Comparison of ENCODE assay signal across 10 cellular contexts in genomic region chr14:95504135-95505029, GRCh38. TPM values are rescaled to one million over a fixed set of nuclear protein-coding genes. Genes with fewer than 3 reads are reported as not detected.
DNase-seq lines count a peak whose midpoint lies in the region; ATAC-seq, FAIRE-seq and TF ChIP-seq lines count a peak whose summit lies in the region.
"Had no signal": no experiment of that assay in that cellular context is flagged by ENCODE, and none has a peak within 500 bp of the region (broad histone marks: within the 10 kb centered on the region; RNA-seq: fewer than 3 reads in every experiment).

No MANE protein-coding gene starts in this region.

- TF ChIP-seq CTCF in CD14-positive monocyte (IDR thresholded peaks at IDR 0.05) (no peak), foreskin fibroblast (IDR thresholded peaks at IDR 0.05; ENCODE audit: low read depth, low read length) (no peak), kidney (IDR thresholded peaks at IDR 0.05; ENCODE audit: borderline replicate concordance, extremely low read depth, insufficient read depth) (no peak)

- H3K27ac Mint-ChIP-seq in CD14-positive monocyte: peak overlapping the region in 6 of 7 donors; percentile 32 to 88 (median 55)
- H3K27ac Mint-ChIP-seq in T-helper 1 cell treated with Interleukin-12 subunit alpha and Interleukin-12 subunit beta and Interleukin-4 antibody, amounts not matched to agents 30 μg/mL and 1 μg/mL, for 36 hours: peak overlapping the region; percentile 80
- H3K27ac Mint-ChIP-seq: type B pancreatic cell had no signal

- intact Hi-C loops in CD14-positive monocyte (cut with micrococcal nuclease): no loop called here
- intact Hi-C loops in kidney (cut with DNase I): no loop called here

- no peak overlapping the region for H3K9ac ChIP-seq in kidney (ENCODE audit: low read length in 2 of 2)
- H3K9ac ChIP-seq: parathyroid adenoma had no signal

- H3K4me3 Mint-ChIP-seq in CD14-positive monocyte: no peak overlapping the region
- H3K4me3 Mint-ChIP-seq in T-helper 1 cell treated with Interleukin-12 subunit alpha and Interleukin-12 subunit beta and Interleukin-4 antibody, amounts not matched to agents 30 μg/mL and 1 μg/mL, for 36 hours: peak overlapping the region; percentile 56
- H3K4me3 Mint-ChIP-seq: type B pancreatic cell had no signal

- peaks cover 85% of the 10 kb centered on the region for H3K4me1 Mint-ChIP-seq in CD14-positive monocyte
- peaks cover 59% of the 10 kb centered on the region for H3K4me1 Mint-ChIP-seq in T-helper 1 cell treated with Interleukin-12 subunit alpha and Interleukin-12 subunit beta and Interleukin-4 antibody, amounts not matched to agents 30 μg/mL and 1 μg/mL, for 36 hours (ENCODE audit: low read depth)

- H3K27ac ChIP-seq in kidney (ENCODE audit: low read depth in 2 of 2, low read length in 2 of 2): no peak overlapping the region
- H3K27ac ChIP-seq: parathyroid adenoma had no signal

- no peaks in the 10 kb centered on the region for H3K9me3 ChIP-seq in kidney (ENCODE audit: control insufficient read depth in 1 of 2, low read length in 2 of 2)

- H3K4me1 ChIP-seq in kidney (ENCODE audit: control insufficient read depth in 1 of 2, insufficient read depth in 1 of 2, low read depth in 1 of 2, low read length in 2 of 2): peaks cover 0 to 10% of the 10 kb centered on the region in 2 donors
- H3K4me1 ChIP-seq: parathyroid adenoma had no signal

- H3K9me3 Mint-ChIP-seq in CD14-positive monocyte: no peaks in the 10 kb centered on the region
- H3K9me3 Mint-ChIP-seq in T-helper 1 cell treated with Interleukin-12 subunit alpha and Interleukin-12 subunit beta and Interleukin-4 antibody, amounts not matched to agents 30 μg/mL and 1 μg/mL, for 36 hours: no peaks in the 10 kb centered on the region
- H3K9me3 Mint-ChIP-seq: type B pancreatic cell had no signal

- H3K4me3 ChIP-seq in foreskin fibroblast (ENCODE audit: low read depth in 1 of 2, low read length in 2 of 2) (no peak overlapping the region), kidney (ENCODE audit: low read length in 2 of 2) (no peak overlapping the region)

- no peak for FAIRE-seq in kidney (lab: Jason Lieb, UNC)

- ATAC-seq in GM19463 (IDR thresholded peaks at IDR 0.05; ENCODE audit: unreplicated experiment): peak; percentile 40
- no peak for ATAC-seq in HG03139 (IDR thresholded peaks at IDR 0.05; ENCODE audit: unreplicated experiment)

- DNase-seq in CD14-positive monocyte (ENCODE audit: low spot score) (no peak), foreskin fibroblast (peak; percentile 78 to 86), NCI-H2196 (lab: John Stamatoyannopoulos, UW; ENCODE audit: unreplicated experiment) (no peak), kidney (no peak), Kasumi-1 (lab: John Stamatoyannopoulos, UW) (no peak)

- H3K36me3 Mint-ChIP-seq in CD14-positive monocyte: peaks cover 44 to 62% of the 10 kb centered on the region in 2 donors
- H3K36me3 Mint-ChIP-seq in T-helper 1 cell treated with Interleukin-12 subunit alpha and Interleukin-12 subunit beta and Interleukin-4 antibody, amounts not matched to agents 30 μg/mL and 1 μg/mL, for 36 hours (ENCODE audit: low read depth): peaks cover 38% of the 10 kb centered on the region
- H3K36me3 Mint-ChIP-seq: type B pancreatic cell had no signal

- H3K27me3 Mint-ChIP-seq in CD14-positive monocyte (ENCODE audit: low read depth in 3 of 3): no peaks in the 10 kb centered on the region
- H3K27me3 Mint-ChIP-seq in T-helper 1 cell treated with Interleukin-12 subunit alpha and Interleukin-12 subunit beta and Interleukin-4 antibody, amounts not matched to agents 30 μg/mL and 1 μg/mL, for 36 hours (ENCODE audit: low read depth): no peaks in the 10 kb centered on the region

- H3K36me3 ChIP-seq in kidney (ENCODE audit: control insufficient read depth in 1 of 2, insufficient read depth in 2 of 2, low read length in 2 of 2): no peaks in the 10 kb centered on the region

RNA-seq across cellular contexts. Expression of gene SYNE3, which starts 12.1 kb away (rescaled TPM):
- polyA plus RNA-seq in CD14-positive monocyte (1 to 10 TPM; 2.6 to 3.5 TPM), kidney (ENCODE audit: insufficient read depth, low read depth, low replicate concordance) (0.54 TPM)
- total RNA-seq in kidney: 18.5 TPM

RNA-seq across cellular contexts. Expression of gene GLRX5, which starts 30.5 kb away (rescaled TPM):
- polyA plus RNA-seq in CD14-positive monocyte (10 to 100 TPM; 31.1 to 43.1 TPM), kidney (ENCODE audit: insufficient read depth, low read depth, low replicate concordance) (124 TPM)
- total RNA-seq in kidney: 46.7 TPM

Comparison
In these comparisons a context has a peak if more than half of its experiments do, and no peak if none do; other contexts are left out.
1. DNase-seq: peak in foreskin fibroblast (2 of 2); none in CD14-positive monocyte (single experiment), NCI-H2196 (single experiment), kidney (single experiment) and Kasumi-1 (0 of 2).